1 cellular context compared by ENCODE assay signal in the genomic region with DNA sequence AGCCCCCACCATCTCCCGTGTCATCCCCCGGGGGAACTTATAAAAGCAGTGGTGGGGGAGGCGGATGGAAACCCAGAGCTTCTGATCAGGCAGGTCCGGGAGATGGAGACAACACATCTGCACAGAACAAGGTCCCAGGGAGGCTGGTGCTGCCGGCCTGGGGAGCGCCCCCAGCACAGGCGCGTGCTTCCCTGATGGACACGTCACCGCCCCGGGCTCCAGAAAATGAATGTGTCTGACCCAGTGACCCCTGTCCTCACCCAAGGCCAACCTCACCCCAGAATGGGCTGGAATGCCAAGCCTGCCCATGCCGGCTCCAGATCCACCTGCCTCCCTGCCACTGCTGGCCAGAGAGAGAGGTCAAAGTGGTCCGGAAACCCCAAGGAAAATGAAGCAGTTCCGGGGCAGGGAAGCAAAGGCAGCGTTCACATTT.
A peak's percentile ranks its signal among the peaks of the same experiment; 100 is the strongest.
TF ChIP-seq lines count a peak whose summit lies in the region.

No MANE protein-coding gene starts in this region.

TF ChIP-seq in HepG2, 621 proteins besides CTCF, POLR2A, EP300 and RAD21 (continued from another document and continues in another):
- TF ChIP-seq ZBED4 (CRISPR knock-in tag; IDR thresholded peaks at IDR 0.05; ENCODE audit: borderline replicate concordance) (no peak), STAG1 (CRISPR knock-in tag; IDR thresholded peaks at IDR 0.05) (no peak), IKZF1 (IDR thresholded peaks at IDR 0.05) (no peak), ZNF589 (CRISPR knock-in tag; conservative IDR thresholded peaks at IDR 0.05) (0 out of 2 replicates have a peak, but pooled peaks have one; percentile 5), MEIS2 (CRISPR knock-in tag; IDR thresholded peaks at IDR 0.05) (peak; percentile 76; the same call in 1 of the 2 replicates), ZNF564 (CRISPR knock-in tag; IDR thresholded peaks at IDR 0.05) (peak; percentile 53; the same call in 1 of the 2 replicates), ATF2 (CRISPR knock-in tag; IDR thresholded peaks at IDR 0.05) (0 out of 2 replicates have a peak, but pooled peaks have one; percentile 19), SAP130 (CRISPR knock-in tag; IDR thresholded peaks at IDR 0.05; ENCODE audit: low read depth) (peak; percentile 40; the same call in 1 of the 2 replicates), TP53 (CRISPR knock-in tag; conservative IDR thresholded peaks at IDR 0.05) (no peak), ZHX1 (CRISPR knock-in tag; IDR thresholded peaks at IDR 0.05; ENCODE audit: low read depth) (peak; percentile 38; the same call in 1 of the 2 replicates), ZNF318 (CRISPR knock-in tag; IDR thresholded peaks at IDR 0.05) (no peak), MYC (CRISPR knock-in tag; IDR thresholded peaks at IDR 0.05; ENCODE audit: borderline replicate concordance) (peak; percentile 19; the same call in 1 of the 2 replicates), NFATC3 (CRISPR knock-in tag; IDR thresholded peaks at IDR 0.05) (no peak), CREB1 (IDR thresholded peaks at IDR 0.05) (peak; percentile 62), CREB1 (CRISPR knock-in tag; IDR thresholded peaks at IDR 0.05) (no peak), RARA (CRISPR knock-in tag; IDR thresholded peaks at IDR 0.05) (peak; percentile 94), MEIS1 (CRISPR knock-in tag; IDR thresholded peaks at IDR 0.05; ENCODE audit: borderline replicate concordance) (no peak), ZBTB42 (CRISPR knock-in tag; IDR thresholded peaks at IDR 0.05) (no peak; the same call in 1 of the 2 replicates), HNF4A (CRISPR knock-in tag; IDR thresholded peaks at IDR 0.05) (peak; percentile 32; the same call in 1 of the 2 replicates), RBFOX2 (IDR thresholded peaks at IDR 0.05; ENCODE audit: low read depth, low read length) (peak; percentile 81), MIER3 (CRISPR knock-in tag; IDR thresholded peaks at IDR 0.05; ENCODE audit: borderline replicate concordance) (0 out of 2 replicates have a peak, but pooled peaks have one; percentile 5), ATF7 (IDR thresholded peaks at IDR 0.05) (no peak), ATF7 (CRISPR knock-in tag; IDR thresholded peaks at IDR 0.05) (0 out of 2 replicates have a peak, but pooled peaks have one; percentile 2), MAFF (IDR thresholded peaks at IDR 0.05; ENCODE audit: low read depth, low read length) (no peak), FOXA1 (IDR thresholded peaks at IDR 0.05) (no peak), FOXA1 (CRISPR knock-in tag; IDR thresholded peaks at IDR 0.05) (0 out of 2 replicates have a peak, but pooled peaks have one; percentile 14), ZNF724P (CRISPR knock-in tag; IDR thresholded peaks at IDR 0.05; ENCODE audit: borderline replicate concordance) (no peak), POLR2G (IDR thresholded peaks at IDR 0.05; ENCODE audit: low read depth, low read length) (peak; percentile 60)
- TF ChIP-seq, protein P1, sequence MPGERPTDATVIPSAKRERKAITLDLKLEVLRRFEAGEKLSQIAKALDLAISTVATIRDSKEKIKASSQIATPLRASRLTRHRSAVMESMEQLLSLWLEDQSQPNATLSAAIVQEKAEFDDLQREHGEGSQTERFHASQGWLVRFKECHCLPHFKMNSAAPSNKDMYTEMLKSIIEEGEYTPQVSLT (CRISPR knock-in tag; IDR thresholded peaks at IDR 0.05; ENCODE audit: borderline replicate concordance, low read depth): no peak
- TF ChIP-seq, protein P2, sequence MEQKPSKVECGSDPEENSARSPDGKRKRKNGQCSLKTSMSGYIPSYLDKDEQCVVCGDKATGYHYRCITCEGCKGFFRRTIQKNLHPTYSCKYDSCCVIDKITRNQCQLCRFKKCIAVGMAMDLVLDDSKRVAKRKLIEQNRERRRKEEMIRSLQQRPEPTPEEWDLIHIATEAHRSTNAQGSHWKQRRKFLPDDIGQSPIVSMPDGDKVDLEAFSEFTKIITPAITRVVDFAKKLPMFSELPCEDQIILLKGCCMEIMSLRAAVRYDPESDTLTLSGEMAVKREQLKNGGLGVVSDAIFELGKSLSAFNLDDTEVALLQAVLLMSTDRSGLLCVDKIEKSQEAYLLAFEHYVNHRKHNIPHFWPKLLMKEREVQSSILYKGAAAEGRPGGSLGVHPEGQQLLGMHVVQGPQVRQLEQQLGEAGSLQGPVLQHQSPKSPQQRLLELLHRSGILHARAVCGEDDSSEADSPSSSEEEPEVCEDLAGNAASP (CRISPR knock-in tag; IDR thresholded peaks at IDR 0.05; ENCODE audit: borderline replicate concordance): peak; percentile 97; the same call in 1 of the 2 replicates
- TF ChIP-seq, protein P3, sequence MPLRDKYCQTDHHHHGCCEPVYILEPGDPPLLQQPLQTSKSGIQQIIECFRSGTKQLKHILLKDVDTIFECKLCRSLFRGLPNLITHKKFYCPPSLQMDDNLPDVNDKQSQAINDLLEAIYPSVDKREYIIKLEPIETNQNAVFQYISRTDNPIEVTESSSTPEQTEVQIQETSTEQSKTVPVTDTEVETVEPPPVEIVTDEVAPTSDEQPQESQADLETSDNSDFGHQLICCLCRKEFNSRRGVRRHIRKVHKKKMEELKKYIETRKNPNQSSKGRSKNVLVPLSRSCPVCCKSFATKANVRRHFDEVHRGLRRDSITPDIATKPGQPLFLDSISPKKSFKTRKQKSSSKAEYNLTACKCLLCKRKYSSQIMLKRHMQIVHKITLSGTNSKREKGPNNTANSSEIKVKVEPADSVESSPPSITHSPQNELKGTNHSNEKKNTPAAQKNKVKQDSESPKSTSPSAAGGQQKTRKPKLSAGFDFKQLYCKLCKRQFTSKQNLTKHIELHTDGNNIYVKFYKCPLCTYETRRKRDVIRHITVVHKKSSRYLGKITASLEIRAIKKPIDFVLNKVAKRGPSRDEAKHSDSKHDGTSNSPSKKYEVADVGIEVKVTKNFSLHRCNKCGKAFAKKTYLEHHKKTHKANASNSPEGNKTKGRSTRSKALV (CRISPR knock-in tag; IDR thresholded peaks at IDR 0.05): no peak
